Comparison of ENCODE assay signal across 36 cellular contexts in the genomic region with DNA sequence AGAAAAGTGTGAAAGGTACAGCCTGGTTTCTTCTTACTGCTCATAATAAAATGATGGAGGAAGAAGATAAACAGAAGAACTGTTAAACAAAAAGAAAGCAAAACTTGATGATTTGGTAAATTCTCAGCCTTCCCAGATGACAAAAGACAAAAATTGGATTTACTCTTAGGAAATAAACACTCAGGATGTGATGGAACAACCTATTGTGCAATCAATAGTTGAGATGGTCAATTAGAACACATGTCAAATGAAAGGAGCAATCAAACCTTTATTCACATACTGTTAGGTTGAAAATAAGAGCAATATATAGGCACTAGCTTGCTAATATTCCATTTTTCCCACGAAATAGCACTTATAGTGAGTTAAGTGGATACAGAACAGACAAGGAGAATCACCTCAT.
"Had no signal": no experiment of that assay in that cellular context is flagged by ENCODE, and none has a peak within 500 bp of the region (broad histone marks: within the 10 kb centered on the region; RNA-seq: fewer than 3 reads in every experiment).

No MANE protein-coding gene starts in this region.

- H3K9me3 Mint-ChIP-seq: activated B cell treated with CpG ODN at 0.5 μM for 24 hours; activated CD4-positive, alpha-beta memory T cell treated with anti-CD3 and anti-CD28 coated beads for 36 hours; activated CD4-positive, alpha-beta T cell treated with anti-CD3 and anti-CD28 coated beads, Interleukin-2, amount 10 ng/mL, durations not matched to agents 24 days and 14 days; activated CD8-positive, alpha-beta T cell treated with anti-CD3 and anti-CD28 coated beads for 36 hours; activated naive CD4-positive, alpha-beta T cell treated with anti-CD3 and anti-CD28 coated beads for 36 hours; activated naive CD4-positive, alpha-beta T cell treated with anti-CD3 and anti-CD28 coated beads, Interleukin-2, amount 50 U/mL, for 24 hours; activated naive CD8-positive, alpha-beta T cell treated with anti-CD3 and anti-CD28 coated beads, Interleukin-2, amount 10 ng/mL, durations not matched to agents 7 days and 5 days; activated naive CD8-positive, alpha-beta T cell treated with anti-CD3 and anti-CD28 coated beads, Interleukin-2, amount 50 U/mL, for 24 hours; activated T-cell treated with anti-CD3 and anti-CD28 coated beads, Interleukin-2, amount 50 U/mL, for 4 hours; activated T-cell treated with anti-CD3 and anti-CD28 coated beads, Interleukin-2, amount 50 U/mL, for 72 hours; activated T-helper 1 cell treated with anti-CD3 and anti-CD28 coated beads, Interleukin-12 subunit alpha, Interleukin-12 subunit beta, Interleukin-2, Interleukin-4 antibody, amounts not matched to agents 30 ng/mL and 10 ng/mL and 1 ng/mL, durations not matched to agents 14 hours and 24 hours and 36 hours; activated T-helper 17 cell treated with anti-CD3 and anti-CD28 coated beads, Interleukin-2, amount 50 U/mL, for 72 hours; T-cell had no signal

- H3K27me3 ChIP-seq: adrenal gland, ascending aorta, brain microvascular endothelial cell, breast epithelium had no signal

- H3K4me3 ChIP-seq: adrenal gland, ascending aorta, breast epithelium had no signal

- H3K27me3 Mint-ChIP-seq: activated B cell treated with CpG ODN at 0.5 μM for 24 hours; activated CD4-positive, alpha-beta memory T cell treated with anti-CD3 and anti-CD28 coated beads for 36 hours; activated CD4-positive, alpha-beta T cell treated with anti-CD3 and anti-CD28 coated beads, Interleukin-2, amount 10 ng/mL, durations not matched to agents 24 days and 14 days; activated CD8-positive, alpha-beta T cell treated with anti-CD3 and anti-CD28 coated beads for 36 hours; activated naive CD4-positive, alpha-beta T cell treated with anti-CD3 and anti-CD28 coated beads, Interleukin-2, amount 50 U/mL, for 24 hours; activated naive CD8-positive, alpha-beta T cell; activated naive CD8-positive, alpha-beta T cell treated with anti-CD3 and anti-CD28 coated beads, Interleukin-2, amount 10 ng/mL, durations not matched to agents 7 days and 5 days; activated naive CD8-positive, alpha-beta T cell treated with anti-CD3 and anti-CD28 coated beads, Interleukin-2, amount 50 U/mL, for 24 hours; activated T-helper 17 cell treated with anti-CD3 and anti-CD28 coated beads, Interleukin-2, amount 50 U/mL, for 72 hours; T-cell; T-helper 17 cell had no signal

- H3K4me1 Mint-ChIP-seq: activated B cell treated with CpG ODN at 0.5 μM for 24 hours; activated CD4-positive, alpha-beta T cell treated with anti-CD3 and anti-CD28 coated beads, Interleukin-2, amount 10 ng/mL, durations not matched to agents 24 days and 14 days; activated naive CD4-positive, alpha-beta T cell treated with anti-CD3 and anti-CD28 coated beads, Interleukin-2, amount 50 U/mL, for 24 hours; activated naive CD8-positive, alpha-beta T cell treated with anti-CD3 and anti-CD28 coated beads, Interleukin-2, amount 10 ng/mL, durations not matched to agents 7 days and 5 days; activated naive CD8-positive, alpha-beta T cell treated with anti-CD3 and anti-CD28 coated beads, Interleukin-2, amount 50 U/mL, for 24 hours; activated T-helper 17 cell treated with anti-CD3 and anti-CD28 coated beads, Interleukin-2, amount 50 U/mL, for 72 hours; T-cell; T-helper 17 cell had no signal

- H3K9me3 ChIP-seq: adrenal gland, ascending aorta, breast epithelium had no signal

- H3K27ac ChIP-seq: adrenal gland, ascending aorta, brain microvascular endothelial cell, breast epithelium, VCaP had no signal

- DNase-seq: activated B cell treated with CpG ODN at 0.5 μM for 24 hours; activated CD4-positive, alpha-beta memory T cell treated with anti-CD3 and anti-CD28 coated beads for 36 hours; activated CD4-positive, alpha-beta T cell treated with anti-CD3 and anti-CD28 coated beads for 4 hours; activated CD4-positive, alpha-beta T cell treated with anti-CD3 and anti-CD28 coated beads, Interleukin-2, amount 10 ng/mL, durations not matched to agents 24 days and 14 days; activated CD4-positive, alpha-beta T cell treated with anti-CD3 and anti-CD28 coated beads, Interleukin-2, amount 50 U/mL, for 1 hour; activated CD4-positive, alpha-beta T cell treated with anti-CD3 and anti-CD28 coated beads, Interleukin-2, amount 50 U/mL, for 4 hours; activated CD4-positive, CD25-positive, alpha-beta regulatory T cell treated with anti-CD3 and anti-CD28 coated beads, Interleukin-2, amount 50 U/mL, for 72 hours; activated CD8-positive, alpha-beta memory T cell treated with anti-CD3 and anti-CD28 coated beads, Interleukin-2, amount 50 U/mL, for 4 hours; activated CD8-positive, alpha-beta T cell treated with anti-CD3 and anti-CD28 coated beads for 36 hours; activated effector memory CD4-positive, alpha-beta T cell treated with anti-CD3 and anti-CD28 coated beads, Interleukin-2, amount 50 U/mL, for 16 hours; activated gamma-delta T cell treated with Interleukin-2 at 50 U/mL for 16 hours; activated naive CD4-positive, alpha-beta T cell; activated naive CD4-positive, alpha-beta T cell treated with anti-CD3 and anti-CD28 coated beads for 36 hours; activated naive CD8-positive, alpha-beta T cell treated with anti-CD3 and anti-CD28 coated beads, Interleukin-2, amount 10 ng/mL, durations not matched to agents 7 days and 5 days; activated naive CD8-positive, alpha-beta T cell treated with anti-CD3 and anti-CD28 coated beads, Interleukin-2, amount 50 U/mL, for 24 hours; activated T-cell treated with anti-CD3 and anti-CD28 coated beads for 4 hours; activated T-cell treated with anti-CD3 and anti-CD28 coated beads, Interleukin-2, amount 50 U/mL, for 1 hour; activated T-cell treated with anti-CD3 and anti-CD28 coated beads, Interleukin-2, amount 50 U/mL, for 4 hours; activated T-cell treated with anti-CD3 and anti-CD28 coated beads, Interleukin-2, amount 50 U/mL, for 72 hours; adrenal gland; amniotic stem cell; anterior cingulate cortex; brain microvascular endothelial cell; central memory CD4-positive, alpha-beta T cell; T-cell; T-helper 17 cell; T1000 had no signal

- H3K4me1 ChIP-seq: adrenal gland, ascending aorta, breast epithelium had no signal

- H3K36me3 Mint-ChIP-seq: activated CD4-positive, alpha-beta memory T cell treated with anti-CD3 and anti-CD28 coated beads for 36 hours; activated naive CD4-positive, alpha-beta T cell treated with anti-CD3 and anti-CD28 coated beads, Interleukin-2, amount 50 U/mL, for 24 hours; activated naive CD8-positive, alpha-beta T cell; activated naive CD8-positive, alpha-beta T cell treated with anti-CD3 and anti-CD28 coated beads, Interleukin-2, amount 10 ng/mL, durations not matched to agents 7 days and 5 days; T-cell had no signal

- H3K27ac Mint-ChIP-seq: activated B cell treated with CpG ODN at 0.5 μM for 24 hours; activated CD4-positive, alpha-beta memory T cell treated with anti-CD3 and anti-CD28 coated beads for 36 hours; activated CD4-positive, alpha-beta T cell treated with anti-CD3 and anti-CD28 coated beads, Interleukin-2, amount 10 ng/mL, durations not matched to agents 24 days and 14 days; activated CD8-positive, alpha-beta T cell treated with anti-CD3 and anti-CD28 coated beads for 36 hours; activated naive CD4-positive, alpha-beta T cell treated with anti-CD3 and anti-CD28 coated beads for 36 hours; activated naive CD4-positive, alpha-beta T cell treated with anti-CD3 and anti-CD28 coated beads, Interleukin-2, amount 50 U/mL, for 24 hours; activated naive CD8-positive, alpha-beta T cell; activated naive CD8-positive, alpha-beta T cell treated with anti-CD3 and anti-CD28 coated beads, Interleukin-2, amount 10 ng/mL, durations not matched to agents 7 days and 5 days; activated naive CD8-positive, alpha-beta T cell treated with anti-CD3 and anti-CD28 coated beads, Interleukin-2, amount 50 U/mL, for 24 hours; activated T-cell treated with anti-CD3 and anti-CD28 coated beads, Interleukin-2, amount 50 U/mL, for 72 hours; activated T-helper 1 cell treated with anti-CD3 and anti-CD28 coated beads, Interleukin-12 subunit alpha, Interleukin-12 subunit beta, Interleukin-2, Interleukin-4 antibody, amounts not matched to agents 30 ng/mL and 10 ng/mL and 1 ng/mL, durations not matched to agents 14 hours and 24 hours and 36 hours; activated T-helper 17 cell treated with anti-CD3 and anti-CD28 coated beads, Interleukin-2, amount 50 U/mL, for 72 hours; T-cell; T-helper 17 cell had no signal

- ATAC-seq: activated CD8-positive, alpha-beta T cell treated with anti-CD3 and anti-CD28 coated beads for 36 hours; activated naive CD8-positive, alpha-beta T cell treated with anti-CD3 and anti-CD28 coated beads, Interleukin-2, amount 50 U/mL, for 24 hours; activated T-cell treated with anti-CD3 and anti-CD28 coated beads, Interleukin-2, amount 50 U/mL, for 4 hours; activated T-cell treated with anti-CD3 and anti-CD28 coated beads, Interleukin-2, amount 50 U/mL, for 72 hours; activated T-helper 17 cell treated with anti-CD3 and anti-CD28 coated beads, Interleukin-2, amount 50 U/mL, for 72 hours; T-cell; T-helper 17 cell had no signal

- FAIRE-seq: colon, TTC549 had no signal

- H3K4me3 Mint-ChIP-seq: activated B cell treated with CpG ODN at 0.5 μM for 24 hours; activated CD4-positive, alpha-beta memory T cell treated with anti-CD3 and anti-CD28 coated beads for 36 hours; activated CD4-positive, alpha-beta T cell treated with anti-CD3 and anti-CD28 coated beads, Interleukin-2, amount 10 ng/mL, durations not matched to agents 24 days and 14 days; activated CD8-positive, alpha-beta T cell treated with anti-CD3 and anti-CD28 coated beads for 36 hours; activated naive CD4-positive, alpha-beta T cell treated with anti-CD3 and anti-CD28 coated beads for 36 hours; activated naive CD4-positive, alpha-beta T cell treated with anti-CD3 and anti-CD28 coated beads, Interleukin-2, amount 50 U/mL, for 24 hours; activated naive CD8-positive, alpha-beta T cell; activated naive CD8-positive, alpha-beta T cell treated with anti-CD3 and anti-CD28 coated beads, Interleukin-2, amount 10 ng/mL, durations not matched to agents 7 days and 5 days; activated naive CD8-positive, alpha-beta T cell treated with anti-CD3 and anti-CD28 coated beads, Interleukin-2, amount 50 U/mL, for 24 hours; activated T-cell treated with anti-CD3 and anti-CD28 coated beads, Interleukin-2, amount 50 U/mL, for 4 hours; activated T-cell treated with anti-CD3 and anti-CD28 coated beads, Interleukin-2, amount 50 U/mL, for 72 hours; activated T-helper 1 cell treated with anti-CD3 and anti-CD28 coated beads, Interleukin-12 subunit alpha, Interleukin-12 subunit beta, Interleukin-2, Interleukin-4 antibody, amounts not matched to agents 30 ng/mL and 10 ng/mL and 1 ng/mL, durations not matched to agents 14 hours and 24 hours and 36 hours; activated T-helper 17 cell treated with anti-CD3 and anti-CD28 coated beads, Interleukin-2, amount 50 U/mL, for 72 hours; T-cell; T-helper 17 cell had no signal

- H3K36me3 ChIP-seq: adrenal gland, ascending aorta, brain microvascular endothelial cell, breast epithelium had no signal
